17 cellular contexts compared by ENCODE assay signal in the genomic region with DNA sequence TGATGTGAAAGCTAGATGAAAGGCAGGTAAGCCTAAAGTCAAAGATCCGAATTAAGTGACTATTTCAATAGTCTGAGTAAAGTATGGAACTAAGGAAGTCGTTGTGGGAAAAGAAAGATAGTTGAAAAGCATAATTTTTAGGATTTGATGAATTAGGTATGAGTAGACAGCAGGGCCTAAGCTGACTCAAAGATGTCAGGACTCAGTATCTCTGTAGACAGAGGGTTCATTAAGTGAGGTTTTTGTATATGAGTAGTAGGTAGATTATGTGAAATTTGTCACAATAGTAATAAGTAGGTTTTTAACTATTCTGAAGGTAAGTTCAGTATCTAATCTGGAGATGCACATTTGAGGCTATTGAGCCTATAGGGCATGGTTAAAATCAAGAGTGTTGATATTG.
A peak's percentile ranks its signal among the peaks of the same experiment; 100 is the strongest.
DNase-seq lines count a peak whose midpoint lies in the region; ATAC-seq and TF ChIP-seq lines count a peak whose summit lies in the region.
"Had no signal": no experiment of that assay in that cellular context is flagged by ENCODE, and none has a peak within 500 bp of the region (broad histone marks: within the 10 kb centered on the region; RNA-seq: fewer than 3 reads in every experiment).

No MANE protein-coding gene starts in this region.

- H3K9ac ChIP-seq in SK-N-SH (no peak overlapping the region), smooth muscle cell (ENCODE audit: low read depth) (no peak overlapping the region)
- H3K9ac ChIP-seq: BLaER1, GM23248, KMS-11 had no signal

- ATAC-seq in foreskin keratinocyte (peak; percentile 79), HG02642 (IDR thresholded peaks at IDR 0.05; ENCODE audit: poor library complexity, unreplicated experiment) (no peak), GM19023 (IDR thresholded peaks at IDR 0.05; ENCODE audit: unreplicated experiment) (no peak), HG02870 (IDR thresholded peaks at IDR 0.05; ENCODE audit: unreplicated experiment) (no peak)

- no peaks in the 10 kb centered on the region for H3K4me1 Mint-ChIP-seq in activated T-helper 1 cell treated with anti-CD3 and anti-CD28 coated beads, Interleukin-12 subunit alpha, Interleukin-12 subunit beta, Interleukin-2, Interleukin-4 antibody, amounts not matched to agents 30 ng/mL and 10 ng/mL and 1 ng/mL, durations not matched to agents 14 hours and 24 hours and 36 hours (ENCODE audit: low read depth)
- H3K4me1 Mint-ChIP-seq: CD14-positive monocyte; CD4-positive, alpha-beta memory T cell had no signal

- H3K4me1 ChIP-seq in SK-N-SH (ENCODE audit: control insufficient read depth in 1 of 2, insufficient read depth in 2 of 2, low read depth in 1 of 2, low read length in 1 of 2): 0 out of 4 replicates have a peak, but pooled peaks cover 0 to 15% of the 10 kb centered on the region in 2 experiments
- H3K4me1 ChIP-seq in foreskin keratinocyte: no peaks in the 10 kb centered on the region
- no peaks in the 10 kb centered on the region for H3K4me1 ChIP-seq in smooth muscle cell (ENCODE audit: low read depth)
- H3K4me1 ChIP-seq: BLaER1, HAP-1 had no signal

- H3K9me3 ChIP-seq in SK-N-SH: no peaks in the 10 kb centered on the region
- H3K9me3 ChIP-seq in smooth muscle cell (replicated peaks; ENCODE audit: low read depth): no peaks in the 10 kb centered on the region
- H3K9me3 ChIP-seq: BLaER1, HAP-1 had no signal

- DNase-seq in HS-5 (ENCODE audit: low read depth) (peak; percentile 19), SK-N-SH (no peak), foreskin keratinocyte (no peak), smooth muscle cell (lab: John Stamatoyannopoulos, UW; ENCODE audit: unreplicated experiment) (no peak)
- DNase-seq in activated T-helper 1 cell treated with anti-CD3 and anti-CD28 coated beads, Interleukin-12 subunit alpha, Interleukin-12 subunit beta, Interleukin-2, Interleukin-4 antibody, amounts not matched to agents 30 ng/mL and 10 ng/mL and 1 ng/mL, durations not matched to agents 14 hours and 24 hours and 36 hours (ENCODE audit: low spot score): no peak
- DNase-seq: CD4-positive, alpha-beta memory T cell; DMS153; DMS79; GDM1; GM23248 had no signal

- H3K36me3 ChIP-seq in SK-N-SH (replicated peaks in 1 of 2; ENCODE audit: control insufficient read depth in 1 of 2, insufficient read depth in 2 of 2, low read length in 1 of 2) (no peaks in the 10 kb centered on the region), smooth muscle cell (ENCODE audit: low read depth) (no peaks in the 10 kb centered on the region)
- H3K36me3 ChIP-seq: BLaER1, HAP-1 had no signal

- H2AFZ ChIP-seq in SK-N-SH (ENCODE audit: low read depth) (peak overlapping the region; percentile 91), smooth muscle cell (ENCODE audit: low read depth) (peak overlapping the region; percentile 48)
- H2AFZ ChIP-seq: GM23248 had no signal

- H3K4me3 ChIP-seq in SK-N-SH (ENCODE audit: low read depth in 2 of 2, low read length in 1 of 2) (no peak overlapping the region), smooth muscle cell (no peak overlapping the region)
- H3K4me3 ChIP-seq: BLaER1, GM23248, HAP-1 had no signal

- H3K4me2 ChIP-seq in SK-N-SH: 0 out of 2 replicates have a peak overlapping the region, but pooled peaks have one; percentile 8
- no peak overlapping the region for H3K4me2 ChIP-seq in smooth muscle cell
- H3K4me2 ChIP-seq: BLaER1, KMS-11 had no signal

- no peak overlapping the region for H3K4me3 Mint-ChIP-seq in activated T-helper 1 cell treated with anti-CD3 and anti-CD28 coated beads, Interleukin-12 subunit alpha, Interleukin-12 subunit beta, Interleukin-2, Interleukin-4 antibody, amounts not matched to agents 30 ng/mL and 10 ng/mL and 1 ng/mL, durations not matched to agents 14 hours and 24 hours and 36 hours
- H3K4me3 Mint-ChIP-seq: CD14-positive monocyte; CD4-positive, alpha-beta memory T cell had no signal

- no peak overlapping the region for H3K27ac Mint-ChIP-seq in activated T-helper 1 cell treated with anti-CD3 and anti-CD28 coated beads, Interleukin-12 subunit alpha, Interleukin-12 subunit beta, Interleukin-2, Interleukin-4 antibody, amounts not matched to agents 30 ng/mL and 10 ng/mL and 1 ng/mL, durations not matched to agents 14 hours and 24 hours and 36 hours
- H3K27ac Mint-ChIP-seq: CD14-positive monocyte; CD4-positive, alpha-beta memory T cell had no signal

- H3K79me2 ChIP-seq in SK-N-SH (ENCODE audit: insufficient read depth): no peaks in the 10 kb centered on the region
- H3K79me2 ChIP-seq in smooth muscle cell (ENCODE audit: low read depth): no peaks in the 10 kb centered on the region

- no peaks in the 10 kb centered on the region for H3K27me3 Mint-ChIP-seq in activated T-helper 1 cell treated with anti-CD3 and anti-CD28 coated beads, Interleukin-12 subunit alpha, Interleukin-12 subunit beta, Interleukin-2, Interleukin-4 antibody, amounts not matched to agents 30 ng/mL and 10 ng/mL and 1 ng/mL, durations not matched to agents 14 hours and 24 hours and 36 hours (ENCODE audit: insufficient read depth)
- H3K27me3 Mint-ChIP-seq: CD4-positive, alpha-beta memory T cell had no signal

- H3K9me3 Mint-ChIP-seq in activated T-helper 1 cell treated with anti-CD3 and anti-CD28 coated beads, Interleukin-12 subunit alpha, Interleukin-12 subunit beta, Interleukin-2, Interleukin-4 antibody, amounts not matched to agents 30 ng/mL and 10 ng/mL and 1 ng/mL, durations not matched to agents 14 hours and 24 hours and 36 hours: no peaks in the 10 kb centered on the region

- H3F3A ChIP-seq in SK-N-SH (replicated peaks; ENCODE audit: insufficient read depth) (peaks cover 4% of the 10 kb centered on the region), smooth muscle cell (ENCODE audit: low read depth) (no peaks in the 10 kb centered on the region)

- H3K36me3 Mint-ChIP-seq in activated T-helper 1 cell treated with anti-CD3 and anti-CD28 coated beads, Interleukin-12 subunit alpha, Interleukin-12 subunit beta, Interleukin-2, Interleukin-4 antibody, amounts not matched to agents 30 ng/mL and 10 ng/mL and 1 ng/mL, durations not matched to agents 14 hours and 24 hours and 36 hours (ENCODE audit: low read depth): no peaks in the 10 kb centered on the region
- H3K36me3 Mint-ChIP-seq: CD14-positive monocyte; CD4-positive, alpha-beta memory T cell had no signal

- H3K27me3 ChIP-seq in SK-N-SH (ENCODE audit: insufficient read depth) (no peaks in the 10 kb centered on the region), foreskin keratinocyte (no peaks in the 10 kb centered on the region), smooth muscle cell (ENCODE audit: low read depth) (no peaks in the 10 kb centered on the region)
- H3K27me3 ChIP-seq: BLaER1 had no signal

- peak overlapping the region in 1 of 2 experiments; percentile 70; a peak in 2 of 4 replicates for H3K27ac ChIP-seq in SK-N-SH (ENCODE audit: low read depth in 2 of 2, low read length in 1 of 2)
- H3K27ac ChIP-seq in foreskin keratinocyte: no peak overlapping the region
- H3K27ac ChIP-seq in smooth muscle cell (ENCODE audit: low read depth): peak overlapping the region; percentile 55
- H3K27ac ChIP-seq: BLaER1, GM23248, KMS-11 had no signal

- CTCF ChIA-PET in SK-N-SH (lab: Yijun Ruan, JAX): no interaction called here

- WGBS in SK-N-SH (ENCODE audit: low lambda C conversion rate): 17% methylated on average over 2 of the region's 2 CpGs
- 66% methylated on average over 2 of the region's 2 CpGs for WGBS in smooth muscle cell (ENCODE audit: low lambda C conversion rate)

- intact Hi-C loops in activated T-helper 1 cell treated with anti-CD3 and anti-CD28 coated beads, Interleukin-12 subunit alpha, Interleukin-12 subunit beta, Interleukin-2, Interleukin-4 antibody, amounts not matched to agents 30 ng/mL and 10 ng/mL and 1 ng/mL, durations not matched to agents 14 hours and 24 hours and 36 hours (cut with micrococcal nuclease): no loop called here

- POLR2A ChIA-PET in SK-N-SH (lab: Yijun Ruan, JAX): no interaction called here

- no peak for TF ChIP-seq CTCF in SK-N-SH (IDR thresholded peaks at IDR 0.05)
- no peak for TF ChIP-seq CTCF in foreskin keratinocyte (conservative IDR thresholded peaks at IDR 0.05)
- no peak for TF ChIP-seq CTCF in smooth muscle cell (IDR thresholded peaks at IDR 0.05; ENCODE audit: borderline replicate concordance, insufficient read depth, poor library complexity, severe bottlenecking)

- TF ChIP-seq EP300 in SK-N-SH (IDR thresholded peaks at IDR 0.05; ENCODE audit: borderline replicate concordance in 1 of 2, low read depth in 1 of 2, low read length in 1 of 2): peak in 1 of 2 experiments; percentile 70; a peak in 1 of 4 replicates

- H3K9me2 ChIP-seq in SK-N-SH: no peaks in the 10 kb centered on the region

- TF ChIP-seq RAD21 in SK-N-SH (IDR thresholded peaks at IDR 0.05; ENCODE audit: low read length): no peak

- H4K20me1 ChIP-seq in SK-N-SH (ENCODE audit: insufficient read depth): no peaks in the 10 kb centered on the region
- no peaks in the 10 kb centered on the region for H4K20me1 ChIP-seq in smooth muscle cell (ENCODE audit: low read depth)
- H4K20me1 ChIP-seq: BLaER1 had no signal

TF ChIP-seq in SK-N-SH, 30 proteins besides CTCF, POLR2A, EP300 and RAD21 (continues in another document):
- TF ChIP-seq MEF2A (IDR thresholded peaks at IDR 0.05; ENCODE audit: borderline replicate concordance, low read depth) (no peak), FOXJ3 (CRISPR knock-in tag; IDR thresholded peaks at IDR 0.05) (no peak), CHD2 (IDR thresholded peaks at IDR 0.05; ENCODE audit: low read length, partially characterized antibody) (no peak), TEAD4 (IDR thresholded peaks at IDR 0.05; ENCODE audit: borderline replicate concordance, insufficient read depth) (no peak), ELF1 (IDR thresholded peaks at IDR 0.05) (no peak), NFIC (IDR thresholded peaks at IDR 0.05; ENCODE audit: borderline replicate concordance) (no peak), MAX (IDR thresholded peaks at IDR 0.05; ENCODE audit: low read depth) (no peak), USF2 (IDR thresholded peaks at IDR 0.05; ENCODE audit: borderline replicate concordance, low read depth, low read length) (no peak), MXI1 (IDR thresholded peaks at IDR 0.05; ENCODE audit: low read depth, low read length) (no peak), POLR2AphosphoS5 (IDR thresholded peaks at IDR 0.05; ENCODE audit: low read depth, low read length) (no peak), RCOR1 (IDR thresholded peaks at IDR 0.05; ENCODE audit: low read length) (no peak), TAF1 (IDR thresholded peaks at IDR 0.05; ENCODE audit: borderline replicate concordance, low read depth, low read length) (no peak), GATA2 (CRISPR knock-in tag; IDR thresholded peaks at IDR 0.05) (no peak)
